In genomic region chr7:69710773-69711445, GRCh38 we compare ENCODE assay signal across 26 cellular contexts.
"Had no signal": no experiment of that assay in that cellular context is flagged by ENCODE, and none has a peak within 500 bp of the region (broad histone marks: within the 10 kb centered on the region; RNA-seq: fewer than 3 reads in every experiment).

No MANE protein-coding gene starts in this region.

- ATAC-seq: activated CD8-positive, alpha-beta memory T cell treated with anti-CD3 and anti-CD28 coated beads, Interleukin-2, amount 10 ng/mL, durations not matched to agents 7 days and 5 days; activated naive CD4-positive, alpha-beta T cell treated with anti-CD3 and anti-CD28 coated beads, Interleukin-2, amount 50 U/mL, for 72 hours; activated naive CD8-positive, alpha-beta T cell treated with anti-CD3 and anti-CD28 coated beads, Interleukin-2, amount 50 U/mL, for 24 hours; PC-3; T-helper 17 cell had no signal

- H3K4me3 ChIP-seq: breast epithelium had no signal

- FAIRE-seq: RCC 7860 had no signal

- H3K4me1 Mint-ChIP-seq: activated B cell treated with CpG ODN at 0.5 μM for 24 hours; activated CD4-positive, alpha-beta T cell treated with anti-CD3 and anti-CD28 coated beads, Interleukin-2, amount 10 ng/mL, durations not matched to agents 24 days and 14 days; activated CD8-positive, alpha-beta memory T cell treated with anti-CD3 and anti-CD28 coated beads, Interleukin-2, amount 10 ng/mL, durations not matched to agents 7 days and 5 days; activated naive CD8-positive, alpha-beta T cell treated with anti-CD3 and anti-CD28 coated beads, Interleukin-2, amount 50 U/mL, for 24 hours; T-helper 17 cell had no signal

- H3K9me3 ChIP-seq: breast epithelium had no signal

- H3K4me1 ChIP-seq: breast epithelium had no signal

- H3K27me3 Mint-ChIP-seq: activated B cell treated with CpG ODN at 0.5 μM for 24 hours; activated CD4-positive, alpha-beta T cell treated with anti-CD3 and anti-CD28 coated beads, Interleukin-2, amount 10 ng/mL, durations not matched to agents 24 days and 14 days; T-helper 17 cell had no signal

- DNase-seq: activated B cell treated with CpG ODN at 0.5 μM for 24 hours; activated CD4-positive, alpha-beta T cell treated with anti-CD3 and anti-CD28 coated beads for 1 hour; activated CD4-positive, alpha-beta T cell treated with anti-CD3 and anti-CD28 coated beads, Interleukin-2, amount 10 ng/mL, durations not matched to agents 24 days and 14 days; activated CD4-positive, alpha-beta T cell treated with anti-CD3 and anti-CD28 coated beads, Interleukin-2, amount 50 U/mL, for 48 hours; activated CD8-positive, alpha-beta memory T cell treated with anti-CD3 and anti-CD28 coated beads, Interleukin-2, amount 10 ng/mL, durations not matched to agents 7 days and 5 days; activated effector memory CD4-positive, alpha-beta T cell treated with Interleukin-2 at 50 U/mL for 16 hours; activated naive CD4-positive, alpha-beta T cell treated with Interleukin-2 at 50 U/mL for 16 hours; activated naive CD8-positive, alpha-beta T cell treated with anti-CD3 and anti-CD28 coated beads, Interleukin-2, amount 50 U/mL, for 24 hours; activated T-cell treated with anti-CD3 and anti-CD28 coated beads, Interleukin-2, amount 50 U/mL, for 24 hours; amygdala; caudate nucleus; NCI-H1105 treated with DMSO at 0.1 percent for 48 hours; NCI-H1436 treated with DMSO at 0.1 percent for 48 hours; NCI-H187; NCI-H2081; NCI-H510A treated with DMSO at 0.1 percent for 48 hours; NCI-H69; NK-92 treated with Interleukin-12 subunit alpha and Interleukin-12 subunit beta, amount 100 ng/mL, for 24 hours; PC-3; SHP77 treated with DMSO at 0.1 percent for 48 hours; T-helper 17 cell; T-helper 9 cell had no signal

- H3K27me3 ChIP-seq: breast epithelium had no signal

- H3K27ac Mint-ChIP-seq: activated B cell treated with CpG ODN at 0.5 μM for 24 hours; activated CD4-positive, alpha-beta T cell treated with anti-CD3 and anti-CD28 coated beads, Interleukin-2, amount 10 ng/mL, durations not matched to agents 24 days and 14 days; activated CD8-positive, alpha-beta memory T cell treated with anti-CD3 and anti-CD28 coated beads, Interleukin-2, amount 10 ng/mL, durations not matched to agents 7 days and 5 days; activated naive CD4-positive, alpha-beta T cell treated with anti-CD3 and anti-CD28 coated beads, Interleukin-2, amount 50 U/mL, for 72 hours; activated naive CD8-positive, alpha-beta T cell treated with anti-CD3 and anti-CD28 coated beads, Interleukin-2, amount 50 U/mL, for 24 hours; activated T-cell treated with anti-CD3 and anti-CD28 coated beads, Interleukin-2, amount 50 U/mL, for 24 hours; activated T-helper 1 cell treated with anti-CD3 and anti-CD28 coated beads, Interleukin-12 subunit alpha, Interleukin-12 subunit beta, Interleukin-2, Interleukin-4 antibody, amounts not matched to agents 30 ng/mL and 10 ng/mL and 1 ng/mL, durations not matched to agents 14 hours and 24 hours and 36 hours; T-helper 17 cell had no signal

- H3K27ac ChIP-seq: breast epithelium had no signal

- H3K36me3 Mint-ChIP-seq: activated CD8-positive, alpha-beta memory T cell treated with anti-CD3 and anti-CD28 coated beads, Interleukin-2, amount 10 ng/mL, durations not matched to agents 7 days and 5 days had no signal

- H3K9me3 Mint-ChIP-seq: activated B cell treated with CpG ODN at 0.5 μM for 24 hours; activated CD4-positive, alpha-beta T cell treated with anti-CD3 and anti-CD28 coated beads, Interleukin-2, amount 10 ng/mL, durations not matched to agents 24 days and 14 days; activated naive CD8-positive, alpha-beta T cell treated with anti-CD3 and anti-CD28 coated beads, Interleukin-2, amount 50 U/mL, for 24 hours; activated T-cell treated with anti-CD3 and anti-CD28 coated beads, Interleukin-2, amount 50 U/mL, for 24 hours; activated T-helper 1 cell treated with anti-CD3 and anti-CD28 coated beads, Interleukin-12 subunit alpha, Interleukin-12 subunit beta, Interleukin-2, Interleukin-4 antibody, amounts not matched to agents 30 ng/mL and 10 ng/mL and 1 ng/mL, durations not matched to agents 14 hours and 24 hours and 36 hours had no signal

- H3K36me3 ChIP-seq: breast epithelium had no signal

- H3K4me3 Mint-ChIP-seq: activated B cell treated with CpG ODN at 0.5 μM for 24 hours; activated CD4-positive, alpha-beta T cell treated with anti-CD3 and anti-CD28 coated beads, Interleukin-2, amount 10 ng/mL, durations not matched to agents 24 days and 14 days; activated CD8-positive, alpha-beta memory T cell treated with anti-CD3 and anti-CD28 coated beads, Interleukin-2, amount 10 ng/mL, durations not matched to agents 7 days and 5 days; activated naive CD8-positive, alpha-beta T cell treated with anti-CD3 and anti-CD28 coated beads, Interleukin-2, amount 50 U/mL, for 24 hours; activated T-cell treated with anti-CD3 and anti-CD28 coated beads, Interleukin-2, amount 50 U/mL, for 24 hours; activated T-helper 1 cell treated with anti-CD3 and anti-CD28 coated beads, Interleukin-12 subunit alpha, Interleukin-12 subunit beta, Interleukin-2, Interleukin-4 antibody, amounts not matched to agents 30 ng/mL and 10 ng/mL and 1 ng/mL, durations not matched to agents 14 hours and 24 hours and 36 hours; T-helper 17 cell had no signal
